In the genomic region with DNA sequence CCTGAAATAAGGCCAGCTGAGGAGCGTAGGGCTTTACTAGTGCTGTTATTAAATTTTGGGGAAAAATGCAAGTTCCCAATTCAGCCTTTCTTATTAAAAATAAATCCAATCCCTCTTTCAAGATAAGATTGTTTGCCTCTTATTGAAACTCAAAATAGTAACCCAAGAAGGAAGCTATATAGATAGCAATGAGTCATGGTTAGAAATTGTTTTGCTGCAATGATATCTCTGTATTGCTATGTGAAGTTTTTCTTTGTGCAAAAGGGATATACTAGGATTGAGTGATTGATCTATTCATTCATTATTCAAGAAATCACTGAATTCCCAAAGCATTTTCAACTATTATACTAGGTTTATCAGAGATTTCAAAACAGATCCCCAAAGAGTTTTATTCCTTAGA, we compare ENCODE assay signal across 17 cellular contexts.
DNase-seq lines count a peak whose midpoint lies in the region; ATAC-seq and TF ChIP-seq lines count a peak whose summit lies in the region.
"Had no signal": no experiment of that assay in that cellular context is flagged by ENCODE, and none has a peak within 500 bp of the region (broad histone marks: within the 10 kb centered on the region; RNA-seq: fewer than 3 reads in every experiment).

No MANE protein-coding gene starts in this region.

- H3K9ac ChIP-seq in adipocyte (ENCODE audit: low read length): peak overlapping the region; percentile 15

- ATAC-seq in left ventricle myocardium superior (no peak), HG02840 (IDR thresholded peaks at IDR 0.05; ENCODE audit: low FRiP score, unreplicated experiment) (no peak), SK-N-SH treated with all-trans-retinoic acid at 6 μM for 48 hours (no peak)
- ATAC-seq: GM12878 had no signal

- H3K4me3 Mint-ChIP-seq in MCF 10A (ENCODE audit: unreplicated experiment): no peak overlapping the region
- H3K4me3 Mint-ChIP-seq: CD4-positive, CD25-positive, alpha-beta regulatory T cell had no signal

- H3K27ac Mint-ChIP-seq in MCF 10A (ENCODE audit: low read depth, unreplicated experiment): no peak overlapping the region
- H3K27ac Mint-ChIP-seq: CD4-positive, CD25-positive, alpha-beta regulatory T cell had no signal

- POLR2A ChIA-PET in MCF 10A (lab: Yijun Ruan, JAX): no interaction called here

- no peaks in the 10 kb centered on the region for H3K9me3 Mint-ChIP-seq in MCF 10A (ENCODE audit: unreplicated experiment)

- peak overlapping the region; percentile 35 for H3K27ac ChIP-seq in cardiac muscle cell

- CTCF ChIA-PET in MCF 10A (lab: Yijun Ruan, JAX): interaction anchor here (0.5 kb wide), 1 partner anchor 392 kb away, joined by 3 read pairs; no protein-coding TSS in a partner anchor

- H3K36me3 Mint-ChIP-seq in MCF 10A (ENCODE audit: insufficient read depth, unreplicated experiment): peaks cover 5% of the 10 kb centered on the region
- H3K36me3 Mint-ChIP-seq: CD4-positive, CD25-positive, alpha-beta regulatory T cell had no signal

- H3K36me3 ChIP-seq in cardiac muscle cell (no peaks in the 10 kb centered on the region), adipocyte (ENCODE audit: control insufficient read depth, insufficient read depth, low read length, severe bottlenecking) (no peaks in the 10 kb centered on the region)
- H3K36me3 ChIP-seq: HAP-1 had no signal

- H3K27me3 ChIP-seq in cardiac muscle cell (no peaks in the 10 kb centered on the region), adipocyte (replicated peaks; ENCODE audit: control insufficient read depth, insufficient read depth, low read length) (no peaks in the 10 kb centered on the region)
- H3K27me3 ChIP-seq: BE2C had no signal

- BruUV-seq in MCF 10A (replicated peaks; lab: Mats Ljungman, UMichigan): no TSS peak

- DNase-seq in cardiac muscle cell (ENCODE audit: low read depth in 1 of 2, low spot score in 1 of 2): peak in 1 of 2 donors; percentile 25
- DNase-seq in left ventricle myocardium superior: no peak
- DNase-seq in adipocyte (ENCODE audit: low read depth): peak; percentile 28
- peak; percentile 6 for DNase-seq in epithelial cell of esophagus (ENCODE audit: low read depth)
- DNase-seq in MCF 10A (ENCODE audit: unreplicated experiment): no peak
- DNase-seq in NCI-H1105 treated with DMSO at 0.1 percent for 48 hours (lab: John Stamatoyannopoulos, UW): no peak
- DNase-seq: BE2C; Caco-2; CD4-positive, CD25-positive, alpha-beta regulatory T cell; NCI-H1417 treated with DMSO at 0.1 percent for 48 hours; NCI-H187 treated with DMSO at 0.1 percent for 48 hours; NCI-H526; Right ventricle myocardium superior had no signal

- no peaks in the 10 kb centered on the region for H3K9me3 ChIP-seq in cardiac muscle cell (ENCODE audit: low read depth)
- H3K9me3 ChIP-seq in adipocyte (ENCODE audit: control insufficient read depth, low read length): no peaks in the 10 kb centered on the region
- H3K9me3 ChIP-seq: BE2C, Caco-2, HAP-1 had no signal

- peaks cover 60% of the 10 kb centered on the region for H3K4me1 ChIP-seq in cardiac muscle cell (ENCODE audit: low read depth)
- H3K4me1 ChIP-seq in adipocyte (ENCODE audit: control insufficient read depth, insufficient read depth, low read length): peaks cover 38% of the 10 kb centered on the region
- H3K4me1 ChIP-seq: HAP-1 had no signal

- peaks cover 16% of the 10 kb centered on the region for H3K27me3 Mint-ChIP-seq in MCF 10A (ENCODE audit: insufficient read depth, unreplicated experiment)
- H3K27me3 Mint-ChIP-seq: CD4-positive, CD25-positive, alpha-beta regulatory T cell had no signal

- no peak for TF ChIP-seq CTCF in cardiac muscle cell (IDR thresholded peaks at IDR 0.05; ENCODE audit: low read depth, low read length)
- TF ChIP-seq CTCF in epithelial cell of esophagus (IDR thresholded peaks at IDR 0.05; ENCODE audit: insufficient read depth, low read depth, low read length, missing control alignments): no peak
- TF ChIP-seq CTCF in MCF 10A (IDR thresholded peaks at IDR 0.05; ENCODE audit: unreplicated experiment): no peak

- no peaks in the 10 kb centered on the region for H3K4me1 Mint-ChIP-seq in MCF 10A (ENCODE audit: insufficient read depth, unreplicated experiment)
- H3K4me1 Mint-ChIP-seq: CD4-positive, CD25-positive, alpha-beta regulatory T cell had no signal

- intact Hi-C loops in left ventricle myocardium superior (cut with micrococcal nuclease) (no loop called here), MCF 10A (cut with micrococcal nuclease) (no loop called here)

- H3K4me3 ChIP-seq in cardiac muscle cell: no peak overlapping the region
- H3K4me3 ChIP-seq in adipocyte (ENCODE audit: low read length): peak overlapping the region; percentile 36
- no peak overlapping the region for H3K4me3 ChIP-seq in epithelial cell of esophagus (ENCODE audit: low read length)
- H3K4me3 ChIP-seq: GM12878, HAP-1 had no signal

TF ChIP-seq in SK-N-SH treated with all-trans-retinoic acid at 6 μM for 48 hours, 23 proteins besides CTCF, POLR2A, EP300 and RAD21 (continues in another document):
- TF ChIP-seq, protein P1, sequence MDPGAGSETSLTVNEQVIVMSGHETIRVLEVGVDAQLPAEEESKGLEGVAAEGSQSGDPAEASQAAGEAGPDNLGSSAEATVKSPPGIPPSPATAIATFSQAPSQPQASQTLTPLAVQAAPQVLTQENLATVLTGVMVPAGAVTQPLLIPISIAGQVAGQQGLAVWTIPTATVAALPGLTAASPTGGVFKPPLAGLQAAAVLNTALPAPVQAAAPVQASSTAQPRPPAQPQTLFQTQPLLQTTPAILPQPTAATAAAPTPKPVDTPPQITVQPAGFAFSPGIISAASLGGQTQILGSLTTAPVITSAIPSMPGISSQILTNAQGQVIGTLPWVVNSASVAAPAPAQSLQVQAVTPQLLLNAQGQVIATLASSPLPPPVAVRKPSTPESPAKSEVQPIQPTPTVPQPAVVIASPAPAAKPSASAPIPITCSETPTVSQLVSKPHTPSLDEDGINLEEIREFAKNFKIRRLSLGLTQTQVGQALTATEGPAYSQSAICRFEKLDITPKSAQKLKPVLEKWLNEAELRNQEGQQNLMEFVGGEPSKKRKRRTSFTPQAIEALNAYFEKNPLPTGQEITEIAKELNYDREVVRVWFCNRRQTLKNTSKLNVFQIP (CRISPR knock-in tag; IDR thresholded peaks at IDR 0.05; ENCODE audit: borderline replicate concordance, low read depth): no peak
- TF ChIP-seq, protein P2, sequence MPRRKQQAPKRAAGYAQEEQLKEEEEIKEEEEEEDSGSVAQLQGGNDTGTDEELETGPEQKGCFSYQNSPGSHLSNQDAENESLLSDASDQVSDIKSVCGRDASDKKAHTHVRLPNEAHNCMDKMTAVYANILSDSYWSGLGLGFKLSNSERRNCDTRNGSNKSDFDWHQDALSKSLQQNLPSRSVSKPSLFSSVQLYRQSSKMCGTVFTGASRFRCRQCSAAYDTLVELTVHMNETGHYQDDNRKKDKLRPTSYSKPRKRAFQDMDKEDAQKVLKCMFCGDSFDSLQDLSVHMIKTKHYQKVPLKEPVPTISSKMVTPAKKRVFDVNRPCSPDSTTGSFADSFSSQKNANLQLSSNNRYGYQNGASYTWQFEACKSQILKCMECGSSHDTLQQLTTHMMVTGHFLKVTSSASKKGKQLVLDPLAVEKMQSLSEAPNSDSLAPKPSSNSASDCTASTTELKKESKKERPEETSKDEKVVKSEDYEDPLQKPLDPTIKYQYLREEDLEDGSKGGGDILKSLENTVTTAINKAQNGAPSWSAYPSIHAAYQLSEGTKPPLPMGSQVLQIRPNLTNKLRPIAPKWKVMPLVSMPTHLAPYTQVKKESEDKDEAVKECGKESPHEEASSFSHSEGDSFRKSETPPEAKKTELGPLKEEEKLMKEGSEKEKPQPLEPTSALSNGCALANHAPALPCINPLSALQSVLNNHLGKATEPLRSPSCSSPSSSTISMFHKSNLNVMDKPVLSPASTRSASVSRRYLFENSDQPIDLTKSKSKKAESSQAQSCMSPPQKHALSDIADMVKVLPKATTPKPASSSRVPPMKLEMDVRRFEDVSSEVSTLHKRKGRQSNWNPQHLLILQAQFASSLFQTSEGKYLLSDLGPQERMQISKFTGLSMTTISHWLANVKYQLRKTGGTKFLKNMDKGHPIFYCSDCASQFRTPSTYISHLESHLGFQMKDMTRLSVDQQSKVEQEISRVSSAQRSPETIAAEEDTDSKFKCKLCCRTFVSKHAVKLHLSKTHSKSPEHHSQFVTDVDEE (CRISPR knock-in tag; IDR thresholded peaks at IDR 0.05): no peak
- TF ChIP-seq OSR1 (CRISPR knock-in tag; IDR thresholded peaks at IDR 0.05) (no peak), CSDC2 (CRISPR knock-in tag; IDR thresholded peaks at IDR 0.05) (no peak), ZNF70 (CRISPR knock-in tag; IDR thresholded peaks at IDR 0.05) (no peak), PPARA (CRISPR knock-in tag; IDR thresholded peaks at IDR 0.05; ENCODE audit: borderline replicate concordance) (no peak), ZC3H10 (CRISPR knock-in tag; IDR thresholded peaks at IDR 0.05) (no peak), ZNF8 (CRISPR knock-in tag; IDR thresholded peaks at IDR 0.05) (no peak), RARB (CRISPR knock-in tag; IDR thresholded peaks at IDR 0.05) (no peak)
- TF ChIP-seq, protein P3, sequence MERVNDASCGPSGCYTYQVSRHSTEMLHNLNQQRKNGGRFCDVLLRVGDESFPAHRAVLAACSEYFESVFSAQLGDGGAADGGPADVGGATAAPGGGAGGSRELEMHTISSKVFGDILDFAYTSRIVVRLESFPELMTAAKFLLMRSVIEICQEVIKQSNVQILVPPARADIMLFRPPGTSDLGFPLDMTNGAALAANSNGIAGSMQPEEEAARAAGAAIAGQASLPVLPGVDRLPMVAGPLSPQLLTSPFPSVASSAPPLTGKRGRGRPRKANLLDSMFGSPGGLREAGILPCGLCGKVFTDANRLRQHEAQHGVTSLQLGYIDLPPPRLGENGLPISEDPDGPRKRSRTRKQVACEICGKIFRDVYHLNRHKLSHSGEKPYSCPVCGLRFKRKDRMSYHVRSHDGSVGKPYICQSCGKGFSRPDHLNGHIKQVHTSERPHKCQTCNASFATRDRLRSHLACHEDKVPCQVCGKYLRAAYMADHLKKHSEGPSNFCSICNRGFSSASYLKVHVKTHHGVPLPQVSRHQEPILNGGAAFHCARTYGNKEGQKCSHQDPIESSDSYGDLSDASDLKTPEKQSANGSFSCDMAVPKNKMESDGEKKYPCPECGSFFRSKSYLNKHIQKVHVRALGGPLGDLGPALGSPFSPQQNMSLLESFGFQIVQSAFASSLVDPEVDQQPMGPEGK (CRISPR knock-in tag; IDR thresholded peaks at IDR 0.05; ENCODE audit: borderline replicate concordance): no peak
- TF ChIP-seq, protein P4, sequence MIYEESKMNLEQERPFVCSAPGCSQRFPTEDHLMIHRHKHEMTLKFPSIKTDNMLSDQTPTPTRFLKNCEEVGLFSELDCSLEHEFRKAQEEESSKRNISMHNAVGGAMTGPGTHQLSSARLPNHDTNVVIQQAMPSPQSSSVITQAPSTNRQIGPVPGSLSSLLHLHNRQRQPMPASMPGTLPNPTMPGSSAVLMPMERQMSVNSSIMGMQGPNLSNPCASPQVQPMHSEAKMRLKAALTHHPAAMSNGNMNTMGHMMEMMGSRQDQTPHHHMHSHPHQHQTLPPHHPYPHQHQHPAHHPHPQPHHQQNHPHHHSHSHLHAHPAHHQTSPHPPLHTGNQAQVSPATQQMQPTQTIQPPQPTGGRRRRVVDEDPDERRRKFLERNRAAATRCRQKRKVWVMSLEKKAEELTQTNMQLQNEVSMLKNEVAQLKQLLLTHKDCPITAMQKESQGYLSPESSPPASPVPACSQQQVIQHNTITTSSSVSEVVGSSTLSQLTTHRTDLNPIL (CRISPR knock-in tag; IDR thresholded peaks at IDR 0.05; ENCODE audit: low read depth): no peak

Comparison
In these comparisons a context has a peak if more than half of its experiments do, and no peak if none do; other contexts are left out.
1. DNase-seq: peak in adipocyte (single experiment) and epithelial cell of esophagus (single experiment); none in left ventricle myocardium superior (single experiment), MCF 10A (single experiment) and NCI-H1105 treated with DMSO at 0.1 percent for 48 hours (single experiment).